In the genomic region with DNA sequence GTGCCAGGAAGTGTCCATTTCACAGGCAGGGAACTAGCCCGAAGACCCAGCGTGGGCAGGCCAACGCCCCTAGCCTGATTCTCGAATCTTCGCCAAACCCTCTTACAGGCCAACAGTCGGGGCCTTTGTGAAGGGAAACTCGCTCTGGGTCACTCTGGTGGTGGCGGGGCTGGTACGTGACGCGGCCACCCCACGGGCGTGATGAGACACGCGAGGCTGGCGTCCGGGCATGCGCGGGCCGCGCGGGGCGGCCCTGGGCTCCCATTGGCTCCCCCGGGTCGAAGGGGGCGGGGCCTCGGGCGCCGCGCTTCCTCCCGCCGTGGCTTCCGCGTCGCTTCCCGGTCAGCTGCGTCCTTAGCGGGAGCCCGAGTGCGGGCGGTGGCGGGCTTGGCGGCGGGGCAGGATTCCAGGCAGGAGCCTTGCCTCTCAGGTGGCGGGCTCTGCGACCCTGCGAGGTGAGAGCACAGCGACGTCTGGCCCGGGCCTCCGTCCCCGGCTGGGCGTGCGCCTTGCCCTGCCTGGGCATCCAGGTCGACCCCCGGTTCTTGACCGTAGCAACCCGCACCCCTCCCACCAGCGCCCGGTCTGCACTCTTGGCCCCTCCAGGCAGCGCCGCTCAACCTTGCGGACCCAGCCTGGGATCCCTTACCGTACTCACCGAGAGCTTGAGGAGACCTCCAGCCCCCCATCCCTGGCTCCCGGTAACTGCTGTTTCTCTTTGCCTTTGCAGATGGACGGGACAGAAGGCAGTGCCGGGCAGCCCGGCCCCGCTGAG, we compare ENCODE assay signal across 1 cellular context.
A peak's percentile ranks its signal among the peaks of the same experiment; 100 is the strongest.
TF ChIP-seq lines count a peak whose summit lies in the region.

A gene with protein sequence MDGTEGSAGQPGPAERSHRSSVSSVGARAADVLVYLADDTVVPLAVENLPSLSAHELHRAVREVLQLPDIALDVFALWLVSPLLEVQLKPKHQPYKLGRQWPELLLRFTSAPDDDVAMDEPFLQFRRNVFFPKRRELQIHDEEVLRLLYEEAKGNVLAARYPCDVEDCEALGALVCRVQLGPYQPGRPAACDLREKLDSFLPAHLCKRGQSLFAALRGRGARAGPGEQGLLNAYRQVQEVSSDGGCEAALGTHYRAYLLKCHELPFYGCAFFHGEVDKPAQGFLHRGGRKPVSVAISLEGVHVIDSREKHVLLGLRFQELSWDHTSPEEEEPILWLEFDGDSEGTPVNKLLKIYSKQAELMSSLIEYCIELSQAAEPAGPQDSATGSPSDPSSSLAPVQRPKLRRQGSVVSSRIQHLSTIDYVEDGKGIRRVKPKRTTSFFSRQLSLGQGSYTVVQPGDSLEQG (plus strand): TSS at position 331 of the 775 bp plus-strand sequence. CDS start 400 bp downstream, at position 731.

TF ChIP-seq in HepG2, 621 proteins besides CTCF, POLR2A, EP300 and RAD21 (continued from another document and continues in another):
- TF ChIP-seq HNF1A (IDR thresholded peaks at IDR 0.05; ENCODE audit: low read depth), result no peak
- TF ChIP-seq HNF1A (CRISPR knock-in tag; IDR thresholded peaks at IDR 0.05; ENCODE audit: borderline replicate concordance), result peak; percentile 57; the same call in 1 of the 2 replicates
- peak; percentile 9; the same call in 1 of the 2 replicates for TF ChIP-seq ZNF280B (CRISPR knock-in tag; IDR thresholded peaks at IDR 0.05; ENCODE audit: borderline replicate concordance)
- peak; percentile 4; the same call in 1 of the 2 replicates for TF ChIP-seq ZNF296 (CRISPR knock-in tag; conservative IDR thresholded peaks at IDR 0.05)
- peak; percentile 69; the same call in 1 of the 2 replicates for TF ChIP-seq ZNF446 (CRISPR knock-in tag; IDR thresholded peaks at IDR 0.05)
- TF ChIP-seq, protein P1, sequence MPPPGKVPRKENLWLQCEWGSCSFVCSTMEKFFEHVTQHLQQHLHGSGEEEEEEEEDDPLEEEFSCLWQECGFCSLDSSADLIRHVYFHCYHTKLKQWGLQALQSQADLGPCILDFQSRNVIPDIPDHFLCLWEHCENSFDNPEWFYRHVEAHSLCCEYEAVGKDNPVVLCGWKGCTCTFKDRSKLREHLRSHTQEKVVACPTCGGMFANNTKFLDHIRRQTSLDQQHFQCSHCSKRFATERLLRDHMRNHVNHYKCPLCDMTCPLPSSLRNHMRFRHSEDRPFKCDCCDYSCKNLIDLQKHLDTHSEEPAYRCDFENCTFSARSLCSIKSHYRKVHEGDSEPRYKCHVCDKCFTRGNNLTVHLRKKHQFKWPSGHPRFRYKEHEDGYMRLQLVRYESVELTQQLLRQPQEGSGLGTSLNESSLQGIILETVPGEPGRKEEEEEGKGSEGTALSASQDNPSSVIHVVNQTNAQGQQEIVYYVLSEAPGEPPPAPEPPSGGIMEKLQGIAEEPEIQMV (CRISPR knock-in tag; IDR thresholded peaks at IDR 0.05; ENCODE audit: low read depth), result no peak; the same call in 1 of the 2 replicates
- TF ChIP-seq POLR2G (IDR thresholded peaks at IDR 0.05; ENCODE audit: low read depth, low read length), result peak; percentile 84
- no peak for TF ChIP-seq NCOR1 (IDR thresholded peaks at IDR 0.05; ENCODE audit: borderline replicate concordance, low read length)
- peak; percentile 66; the same call in 1 of the 2 replicates for TF ChIP-seq ARNTL (CRISPR knock-in tag; IDR thresholded peaks at IDR 0.05)
- peak; percentile 58; the same call in 1 of the 2 replicates for TF ChIP-seq ZBTB39 (CRISPR knock-in tag; IDR thresholded peaks at IDR 0.05)
- TF ChIP-seq ZNF607 (CRISPR knock-in tag; IDR thresholded peaks at IDR 0.05; ENCODE audit: borderline replicate concordance), result peak; percentile 89
- TF ChIP-seq ZBTB42 (CRISPR knock-in tag; IDR thresholded peaks at IDR 0.05), result peak; percentile 70; the same call in 1 of the 2 replicates
- TF ChIP-seq, protein P2, sequence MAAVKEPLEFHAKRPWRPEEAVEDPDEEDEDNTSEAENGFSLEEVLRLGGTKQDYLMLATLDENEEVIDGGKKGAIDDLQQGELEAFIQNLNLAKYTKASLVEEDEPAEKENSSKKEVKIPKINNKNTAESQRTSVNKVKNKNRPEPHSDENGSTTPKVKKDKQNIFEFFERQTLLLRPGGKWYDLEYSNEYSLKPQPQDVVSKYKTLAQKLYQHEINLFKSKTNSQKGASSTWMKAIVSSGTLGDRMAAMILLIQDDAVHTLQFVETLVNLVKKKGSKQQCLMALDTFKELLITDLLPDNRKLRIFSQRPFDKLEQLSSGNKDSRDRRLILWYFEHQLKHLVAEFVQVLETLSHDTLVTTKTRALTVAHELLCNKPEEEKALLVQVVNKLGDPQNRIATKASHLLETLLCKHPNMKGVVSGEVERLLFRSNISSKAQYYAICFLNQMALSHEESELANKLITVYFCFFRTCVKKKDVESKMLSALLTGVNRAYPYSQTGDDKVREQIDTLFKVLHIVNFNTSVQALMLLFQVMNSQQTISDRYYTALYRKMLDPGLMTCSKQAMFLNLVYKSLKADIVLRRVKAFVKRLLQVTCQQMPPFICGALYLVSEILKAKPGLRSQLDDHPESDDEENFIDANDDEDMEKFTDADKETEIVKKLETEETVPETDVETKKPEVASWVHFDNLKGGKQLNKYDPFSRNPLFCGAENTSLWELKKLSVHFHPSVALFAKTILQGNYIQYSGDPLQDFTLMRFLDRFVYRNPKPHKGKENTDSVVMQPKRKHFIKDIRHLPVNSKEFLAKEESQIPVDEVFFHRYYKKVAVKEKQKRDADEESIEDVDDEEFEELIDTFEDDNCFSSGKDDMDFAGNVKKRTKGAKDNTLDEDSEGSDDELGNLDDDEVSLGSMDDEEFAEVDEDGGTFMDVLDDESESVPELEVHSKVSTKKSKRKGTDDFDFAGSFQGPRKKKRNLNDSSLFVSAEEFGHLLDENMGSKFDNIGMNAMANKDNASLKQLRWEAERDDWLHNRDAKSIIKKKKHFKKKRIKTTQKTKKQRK (IDR thresholded peaks at IDR 0.05; ENCODE audit: low read length), result no peak
- no peak for TF ChIP-seq ZFP41 (CRISPR knock-in tag; IDR thresholded peaks at IDR 0.05; ENCODE audit: borderline replicate concordance)
- peak; percentile 35; the same call in 1 of the 2 replicates for TF ChIP-seq SALL2 (CRISPR knock-in tag; IDR thresholded peaks at IDR 0.05)
- no peak for TF ChIP-seq KDM5A (IDR thresholded peaks at IDR 0.05; ENCODE audit: borderline replicate concordance, low read length)
- TF ChIP-seq ZNF280D (CRISPR knock-in tag; IDR thresholded peaks at IDR 0.05), result no peak
- no peak for TF ChIP-seq IKZF1 (IDR thresholded peaks at IDR 0.05)
- TF ChIP-seq DMTF1 (CRISPR knock-in tag; IDR thresholded peaks at IDR 0.05), result no peak
- TF ChIP-seq SOX6 (IDR thresholded peaks at IDR 0.05), result no peak
- peak; percentile 56 for TF ChIP-seq SOX6 (CRISPR knock-in tag; IDR thresholded peaks at IDR 0.05)
- TF ChIP-seq ZNF292 (CRISPR knock-in tag; IDR thresholded peaks at IDR 0.05; ENCODE audit: borderline replicate concordance, low read depth), result no peak
- TF ChIP-seq ZNF784 (CRISPR knock-in tag; IDR thresholded peaks at IDR 0.05; ENCODE audit: borderline replicate concordance), result 0 out of 2 replicates have a peak, but pooled peaks have one; percentile 13
- TF ChIP-seq, protein P3, sequence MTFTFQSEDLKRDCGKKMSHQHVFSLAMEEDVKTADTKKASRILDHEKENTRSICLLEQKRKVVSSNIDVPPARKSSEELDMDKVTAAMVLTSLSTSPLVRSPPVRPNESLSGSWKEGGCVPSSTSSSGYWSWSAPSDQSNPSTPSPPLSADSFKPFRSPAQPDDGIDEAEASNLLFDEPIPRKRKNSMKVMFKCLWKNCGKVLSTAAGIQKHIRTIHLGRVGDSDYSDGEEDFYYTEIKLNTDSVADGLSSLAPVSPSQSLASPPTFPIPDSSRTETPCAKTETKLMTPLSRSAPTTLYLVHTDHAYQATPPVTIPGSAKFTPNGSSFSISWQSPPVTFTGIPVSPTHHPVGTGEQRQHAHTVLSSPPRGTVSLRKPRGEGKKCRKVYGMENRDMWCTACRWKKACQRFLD (CRISPR knock-in tag; IDR thresholded peaks at IDR 0.05; ENCODE audit: borderline replicate concordance), result peak; percentile 52; the same call in 1 of the 2 replicates
- TF ChIP-seq HMG20A (CRISPR knock-in tag; IDR thresholded peaks at IDR 0.05; ENCODE audit: borderline replicate concordance), result no peak
